Comparison of ENCODE assay signal across 17 cellular contexts in genomic region chr15:65172531-65172930, GRCh38. TPM values are rescaled to one million over a fixed set of nuclear protein-coding genes. Genes with fewer than 3 reads are reported as not detected.
"Had no signal": no experiment of that assay in that cellular context is flagged by ENCODE, and none has a peak within 500 bp of the region (broad histone marks: within the 10 kb centered on the region; RNA-seq: fewer than 3 reads in every experiment).

No MANE protein-coding gene starts in this region.

- H3K27me3 Mint-ChIP-seq: effector memory CD8-positive, alpha-beta T cell; naive thymus-derived CD8-positive, alpha-beta T cell; stimulated activated naive B cell treated with anti-CD40 and anti-IgM and Interleukin-4, amounts not matched to agents 10 μg/mL and 1 μg/mL and 100 μg/mL, for 72 hours; stimulated activated naive CD8-positive, alpha-beta T cell treated with anti-CD3 and anti-CD28 coated beads, Interleukin-15, amount 100 ng/mL, for 72 hours had no signal

- DNase-seq: effector memory CD8-positive, alpha-beta T cell; erythroblast; foreskin melanocyte; heart left ventricle; hippocampal formation; mammary epithelial cell; mucosa of descending colon; naive thymus-derived CD8-positive, alpha-beta T cell; posterior cingulate gyrus; right cardiac atrium; stimulated activated CD4-positive, alpha-beta T cell treated with anti-CD3 and anti-CD28 coated beads, Interleukin-4, amount 100 ng/mL, for 24 hours; stimulated activated naive B cell treated with anti-CD40 and anti-IgM and Interleukin-4, amounts not matched to agents 10 μg/mL and 1 μg/mL and 100 μg/mL, for 72 hours; stimulated activated naive CD8-positive, alpha-beta T cell treated with anti-CD3 and anti-CD28 coated beads, Interleukin-15, amount 100 ng/mL, for 72 hours; testis had no signal

- H3K4me3 Mint-ChIP-seq: effector memory CD8-positive, alpha-beta T cell; naive thymus-derived CD8-positive, alpha-beta T cell; neural crest cell; stimulated activated naive B cell treated with anti-CD40 and anti-IgM and Interleukin-4, amounts not matched to agents 10 μg/mL and 1 μg/mL and 100 μg/mL, for 72 hours; stimulated activated naive CD8-positive, alpha-beta T cell treated with anti-CD3 and anti-CD28 coated beads, Interleukin-15, amount 100 ng/mL, for 72 hours had no signal

- ATAC-seq: effector memory CD8-positive, alpha-beta T cell; heart left ventricle; mucosa of descending colon; naive thymus-derived CD8-positive, alpha-beta T cell; right cardiac atrium; stimulated activated naive B cell treated with anti-CD40 and anti-IgM and Interleukin-4, amounts not matched to agents 10 μg/mL and 1 μg/mL and 100 μg/mL, for 72 hours; stimulated activated naive CD8-positive, alpha-beta T cell treated with anti-CD3 and anti-CD28 coated beads, Interleukin-15, amount 100 ng/mL, for 72 hours had no signal

- H3K9me3 ChIP-seq: heart left ventricle, mucosa of descending colon, testis, tibial nerve had no signal

- H3K4me3 ChIP-seq: heart left ventricle, mucosa of descending colon, testis, tibial nerve had no signal

- H3K27ac Mint-ChIP-seq: stimulated activated naive B cell treated with anti-CD40 and anti-IgM and Interleukin-4, amounts not matched to agents 10 μg/mL and 1 μg/mL and 100 μg/mL, for 72 hours had no signal

- H3K27ac ChIP-seq: heart left ventricle, testis, tibial nerve had no signal

- H3K4me1 ChIP-seq: heart left ventricle, testis, tibial nerve had no signal

- H3K9me3 Mint-ChIP-seq: effector memory CD8-positive, alpha-beta T cell; naive thymus-derived CD8-positive, alpha-beta T cell; neural crest cell; stimulated activated naive B cell treated with anti-CD40 and anti-IgM and Interleukin-4, amounts not matched to agents 10 μg/mL and 1 μg/mL and 100 μg/mL, for 72 hours; stimulated activated naive CD8-positive, alpha-beta T cell treated with anti-CD3 and anti-CD28 coated beads, Interleukin-15, amount 100 ng/mL, for 72 hours had no signal

- H3K27me3 ChIP-seq: heart left ventricle, testis, tibial nerve had no signal

- H3K4me1 Mint-ChIP-seq: neural crest cell; stimulated activated naive CD8-positive, alpha-beta T cell treated with anti-CD3 and anti-CD28 coated beads, Interleukin-15, amount 100 ng/mL, for 72 hours had no signal

RNA-seq across cellular contexts. Expression of gene CILP, which starts 38.7 kb away (rescaled TPM):
- total RNA-seq: kidney epithelial cell, mammary epithelial cell had no signal
- polyA plus RNA-seq: mammary epithelial cell had no signal
